In genomic region chr22:47177334-47177815, GRCh38 we compare ENCODE assay signal across 16 cellular contexts.
DNase-seq lines count a peak whose midpoint lies in the region; ATAC-seq and TF ChIP-seq lines count a peak whose summit lies in the region.
"Had no signal": no experiment of that assay in that cellular context is flagged by ENCODE, and none has a peak within 500 bp of the region (broad histone marks: within the 10 kb centered on the region; RNA-seq: fewer than 3 reads in every experiment).

No MANE protein-coding gene starts in this region.

- H3K79me2 ChIP-seq in OCI-LY7 (ENCODE audit: insufficient read depth, low read depth, low read length): no peaks in the 10 kb centered on the region

- TF ChIP-seq POLR2A in heart left ventricle (IDR thresholded peaks at IDR 0.05): no peak
- TF ChIP-seq POLR2A in transverse colon (IDR thresholded peaks at IDR 0.05): no peak

- POLR2A ChIA-PET in OCI-LY7 (lab: Charles Lee): no interaction called here

- H2BK120ac ChIP-seq in neuronal stem cell (ENCODE audit: low read depth, low read length): no peak overlapping the region

- peaks cover 4% of the 10 kb centered on the region for H3K79me1 ChIP-seq in neuronal stem cell (ENCODE audit: low read depth, low read length)

- no peak overlapping the region for H3K27ac ChIP-seq in heart left ventricle
- no peak overlapping the region for H3K27ac ChIP-seq in neuronal stem cell (replicated peaks; ENCODE audit: low read length)
- no peak overlapping the region for H3K27ac ChIP-seq in transverse colon
- H3K27ac ChIP-seq in OCI-LY7 (ENCODE audit: low read depth, low read length, poor library complexity, severe bottlenecking): no peak overlapping the region
- H3K27ac ChIP-seq: SJCRH30 had no signal

- BruUV-seq in OCI-LY7 (replicated peaks; lab: Mats Ljungman, UMichigan): no TSS peak

- CTCF ChIA-PET in OCI-LY7 (lab: Charles Lee; ENCODE audit: unreplicated experiment): no interaction called here

- TF ChIP-seq CTCF in heart left ventricle (IDR thresholded peaks at IDR 0.05) (no peak), transverse colon (IDR thresholded peaks at IDR 0.05) (no peak), OCI-LY7 (conservative IDR thresholded peaks at IDR 0.05; ENCODE audit: low read length) (no peak)

- H2BK5ac ChIP-seq in neuronal stem cell (ENCODE audit: low read length): no peak overlapping the region

- no peak overlapping the region for H3K23ac ChIP-seq in neuronal stem cell (ENCODE audit: low read depth, low read length, poor library complexity)

- H3K4me1 ChIP-seq in heart left ventricle (peaks cover 0 to 13% (median 2%) of the 10 kb centered on the region in 12 donors), neuronal stem cell (ENCODE audit: control insufficient read depth in 2 of 2, insufficient read depth in 1 of 2, low read depth in 1 of 2, low read length in 2 of 2) (no peaks in the 10 kb centered on the region), transverse colon (no peaks in the 10 kb centered on the region), OCI-LY7 (ENCODE audit: insufficient read depth, low read length, poor library complexity, severe bottlenecking) (no peaks in the 10 kb centered on the region)
- H3K4me1 ChIP-seq: BE2C, SJCRH30 had no signal

- in situ Hi-C loops in transverse colon (cut with MboI; ENCODE audit: low pct_ligation_motif_present in 1 of 4, low pct_unique_long_range_greater_than_20kb in 1 of 4, low sequenced_read_pairs in 3 of 4): no loop called here

- H4K8ac ChIP-seq in neuronal stem cell (ENCODE audit: low read depth, low read length): no peak overlapping the region

- intact Hi-C loops in heart left ventricle (cut with DNase I) (no loop called here), left ventricle myocardium superior (cut with micrococcal nuclease) (no loop called here), transverse colon (cut with DNase I; ENCODE audit: low total_unique reads) (no loop called here), OCI-LY7 (cut with micrococcal nuclease; ENCODE audit: unreplicated experiment) (no loop called here)

- peak overlapping the region; percentile 71 for H3K14ac ChIP-seq in neuronal stem cell (ENCODE audit: low read length)

- H3K36me3 ChIP-seq in heart left ventricle (peaks cover 0 to 2% (median 0%) of the 10 kb centered on the region in 9 donors), neuronal stem cell (replicated peaks in 1 of 2; ENCODE audit: control insufficient read depth in 2 of 2, insufficient read depth in 2 of 2, low read length in 2 of 2) (no peaks in the 10 kb centered on the region), transverse colon (no peaks in the 10 kb centered on the region), OCI-LY7 (ENCODE audit: insufficient read depth, low read length) (no peaks in the 10 kb centered on the region)
- H3K36me3 ChIP-seq: BE2C, SJCRH30 had no signal

- ATAC-seq in heart left ventricle (no peak), left ventricle myocardium superior (no peak)
- ATAC-seq: CD8-positive, alpha-beta T cell had no signal

- H3K4me2 ChIP-seq in neuronal stem cell (ENCODE audit: insufficient read depth, low read length, poor library complexity, severe bottlenecking) (no peak overlapping the region), OCI-LY7 (ENCODE audit: low read length) (no peak overlapping the region)

- peak in 4 of 5 donors; percentile 3 to 50 (median 12) for DNase-seq in heart left ventricle
- no peak for DNase-seq in left ventricle myocardium superior
- DNase-seq in islet precursor cell: peak; percentile 45
- no peak for DNase-seq in neuronal stem cell (ENCODE audit: low spot score)
- peak; percentile 6 for DNase-seq in transverse colon
- no peak for DNase-seq in OCI-LY7 (ENCODE audit: low spot score)
- DNase-seq in D341Med (ENCODE audit: low spot score): no peak
- no peak for DNase-seq in DMS53 (lab: John Stamatoyannopoulos, UW)
- DNase-seq: CD8-positive, alpha-beta T cell; EL; H7; NCI-H1417; NCI-H2029; NCI-H510A treated with DMSO at 0.1 percent for 48 hours; SJCRH30 had no signal

- no peak overlapping the region for H3K18ac ChIP-seq in neuronal stem cell (ENCODE audit: low read length)

- H3K4ac ChIP-seq in neuronal stem cell (ENCODE audit: low read length): no peak overlapping the region

- WGBS in heart left ventricle, 4 donors: 95 to 98% (median 96%) methylated on average over 15 to 16 of the region's 16 CpGs
- WGBS in neuronal stem cell (ENCODE audit: extremely low coverage in 2 of 2, insufficient read length in 2 of 2, insufficient replicate concordance in 1 of 2), 2 donors: no CpG with 5 or more reads among the region's 16 CpGs
- 94% methylated on average over 16 of the region's 16 CpGs; no CpG with 5 or more reads in 1 of the 2 donors for WGBS in transverse colon (ENCODE audit: low coverage in 1 of 2), 2 donors

- H2BK12ac ChIP-seq in neuronal stem cell (ENCODE audit: low read length): no peak overlapping the region

- H3K9me3 ChIP-seq in heart left ventricle: no peaks in the 10 kb centered on the region
- peaks cover 0 to 12% of the 10 kb centered on the region in 2 donors for H3K9me3 ChIP-seq in neuronal stem cell (replicated peaks in 1 of 2; ENCODE audit: control insufficient read depth in 2 of 2, insufficient read depth in 1 of 2, low read depth in 1 of 2, low read length in 2 of 2)
- H3K9me3 ChIP-seq in transverse colon: no peaks in the 10 kb centered on the region
- H3K9me3 ChIP-seq in OCI-LY7 (ENCODE audit: low read length): no peaks in the 10 kb centered on the region
- H3K9me3 ChIP-seq: BE2C, SJCRH30 had no signal

- no peaks in the 10 kb centered on the region for H4K20me1 ChIP-seq in OCI-LY7 (ENCODE audit: insufficient read depth, low read length)

- H3K9ac ChIP-seq in neuronal stem cell (ENCODE audit: low read depth, low read length, poor library complexity): no peak overlapping the region

- no peak overlapping the region for H2AK5ac ChIP-seq in neuronal stem cell (ENCODE audit: low read depth, low read length)

- H3K4me3 ChIP-seq in heart left ventricle (no peak overlapping the region), neuronal stem cell (ENCODE audit: low read length in 2 of 2) (no peak overlapping the region), transverse colon (no peak overlapping the region), OCI-LY7 (ENCODE audit: low read depth, low read length, poor library complexity, severe bottlenecking) (no peak overlapping the region)
- H3K4me3 ChIP-seq: SJCRH30 had no signal

- H3K9me2 ChIP-seq in OCI-LY7 (ENCODE audit: insufficient read depth, low read length): no peaks in the 10 kb centered on the region

- TF ChIP-seq EP300 in transverse colon (IDR thresholded peaks at IDR 0.05; ENCODE audit: low read depth): no peak

- no peak overlapping the region for H2AFZ ChIP-seq in neuronal stem cell (ENCODE audit: low read length)
- H2AFZ ChIP-seq in OCI-LY7 (ENCODE audit: low read length): no peak overlapping the region

- no peak overlapping the region for H2BK15ac ChIP-seq in neuronal stem cell (ENCODE audit: low read length)

- no peaks in the 10 kb centered on the region for H3K27me3 ChIP-seq in heart left ventricle
- H3K27me3 ChIP-seq in neuronal stem cell (ENCODE audit: control insufficient read depth in 3 of 3, insufficient read depth in 3 of 3, low read depth in 1 of 3, low read length in 3 of 3): no peaks in the 10 kb centered on the region
- H3K27me3 ChIP-seq in transverse colon: no peaks in the 10 kb centered on the region
- H3K27me3 ChIP-seq: BE2C, SJCRH30 had no signal

- no peak overlapping the region for H4K91ac ChIP-seq in neuronal stem cell (ENCODE audit: low read depth, low read length, poor library complexity)

Comparison
In these comparisons a context has a peak if more than half of its experiments do, and no peak if none do; other contexts are left out.
1. DNase-seq: peak in heart left ventricle (4 of 5), islet precursor cell (single experiment) and transverse colon (single experiment); none in left ventricle myocardium superior (single experiment), neuronal stem cell (single experiment), OCI-LY7 (single experiment), D341Med (single experiment) and DMS53 (single experiment).